15 cellular contexts compared by ENCODE assay signal in the genomic region with DNA sequence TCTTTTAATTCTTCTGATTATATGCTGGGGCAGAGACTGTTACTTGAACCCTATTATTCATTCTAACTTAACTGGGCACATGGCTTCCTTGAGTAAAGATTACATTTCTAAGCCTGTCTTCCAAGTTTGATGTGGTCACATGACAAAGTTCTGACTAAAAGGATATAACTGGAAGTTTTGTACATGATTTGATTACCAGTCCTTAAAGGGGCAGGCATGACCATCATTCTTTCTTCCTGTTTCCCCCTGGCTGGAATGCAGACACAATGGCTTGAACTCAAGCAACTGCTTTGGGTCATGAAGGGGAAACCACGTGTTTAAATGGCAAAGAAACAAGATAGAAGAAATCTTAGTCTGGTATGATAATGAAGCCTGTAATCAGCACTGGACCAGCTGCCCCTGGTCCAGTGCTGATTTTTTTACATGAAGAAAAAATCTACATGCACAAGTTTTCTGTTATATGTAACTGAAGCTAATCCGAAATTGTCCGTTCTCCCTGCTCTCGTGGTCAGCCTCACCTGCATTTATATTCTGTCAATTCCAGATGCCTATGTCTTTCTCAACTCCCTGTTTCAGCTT. TPM values are rescaled to one million over a fixed set of nuclear protein-coding genes. Genes with fewer than 3 reads are reported as not detected.
DNase-seq lines count a peak whose midpoint lies in the region; ATAC-seq and TF ChIP-seq lines count a peak whose summit lies in the region.
"Had no signal": no experiment of that assay in that cellular context is flagged by ENCODE, and none has a peak within 500 bp of the region (broad histone marks: within the 10 kb centered on the region; RNA-seq: fewer than 3 reads in every experiment).

No MANE protein-coding gene starts in this region.

- H3K27ac Mint-ChIP-seq in activated naive CD8-positive, alpha-beta T cell treated with anti-CD3 and anti-CD28 coated beads for 36 hours: no peak overlapping the region
- H3K27ac Mint-ChIP-seq in activated T-cell treated with anti-CD3 and anti-CD28 coated beads, Interleukin-2, amount 50 U/mL, for 72 hours: no peak overlapping the region

- H3K4me2 ChIP-seq in SK-N-SH: no peak overlapping the region
- no peak overlapping the region for H3K4me2 ChIP-seq in fibroblast of lung (ENCODE audit: extremely low read depth, insufficient read depth, low read length)

- WGBS in SK-N-SH (ENCODE audit: low lambda C conversion rate): 66% methylated on average over 4 of the region's 4 CpGs

- H3K27ac ChIP-seq in SK-N-SH (ENCODE audit: low read depth in 2 of 2, low read length in 1 of 2) (no peak overlapping the region), fibroblast of lung (ENCODE audit: insufficient read depth, low read length) (no peak overlapping the region)
- H3K27ac ChIP-seq: 22Rv1 had no signal

- DNase-seq in SK-N-SH (no peak), SK-MEL-5 (ENCODE audit: low read depth, low spot score) (peak; percentile 31), fibroblast of lung (ENCODE audit: low read depth in 2 of 2) (peak; percentile 15 to 44), GM10248 (ENCODE audit: extremely low spot score) (no peak), NCI-H446 treated with DMSO at 0.1 percent for 48 hours (lab: John Stamatoyannopoulos, UW) (no peak)
- DNase-seq in activated naive CD8-positive, alpha-beta T cell treated with anti-CD3 and anti-CD28 coated beads for 36 hours: no peak
- no peak for DNase-seq in activated T-cell treated with anti-CD3 and anti-CD28 coated beads, Interleukin-2, amount 50 U/mL, for 72 hours
- DNase-seq: C1 segment of cervical spinal cord, DMS53, KBM-7, NCI-H1048, NCI-H345, Right ventricle myocardium superior had no signal

- TF ChIP-seq CTCF in SK-N-SH (IDR thresholded peaks at IDR 0.05) (no peak), fibroblast of lung (conservative IDR thresholded peaks at IDR 0.05 in 1 of 2, IDR thresholded peaks at IDR 0.05 in 1 of 2; ENCODE audit: low read depth in 1 of 2, low read length in 2 of 2) (no peak), GM10248 (IDR thresholded peaks at IDR 0.05; ENCODE audit: control extremely low read depth, extremely low read depth, low read depth, missing control alignments) (no peak)

- H2AFZ ChIP-seq in SK-N-SH (ENCODE audit: low read depth) (no peak overlapping the region), fibroblast of lung (ENCODE audit: low read length) (no peak overlapping the region)

- H3K9ac ChIP-seq in SK-N-SH (no peak overlapping the region), fibroblast of lung (ENCODE audit: insufficient read depth, low read length) (no peak overlapping the region)

- H4K20me1 ChIP-seq in SK-N-SH (ENCODE audit: insufficient read depth) (no peaks in the 10 kb centered on the region), fibroblast of lung (ENCODE audit: control insufficient read depth, extremely low read depth, insufficient read depth, low read length) (no peaks in the 10 kb centered on the region)

- TF ChIP-seq RAD21 in SK-N-SH (IDR thresholded peaks at IDR 0.05; ENCODE audit: low read length): no peak

- H3K79me2 ChIP-seq in SK-N-SH (ENCODE audit: insufficient read depth) (no peaks in the 10 kb centered on the region), fibroblast of lung (ENCODE audit: control insufficient read depth, insufficient read depth, low read length) (no peaks in the 10 kb centered on the region)

- H3K36me3 ChIP-seq in SK-N-SH (replicated peaks in 1 of 2; ENCODE audit: control insufficient read depth in 1 of 2, insufficient read depth in 2 of 2, low read length in 1 of 2) (no peaks in the 10 kb centered on the region), fibroblast of lung (ENCODE audit: control insufficient read depth, insufficient read depth, low read length) (no peaks in the 10 kb centered on the region)

- in situ Hi-C loops in SK-MEL-5 (cut with HindIII; ENCODE audit: low pct_unique_long_range_greater_than_20kb, low sequenced_read_pairs): no loop called here

- no peak for ATAC-seq in SK-N-SH treated with all-trans-retinoic acid at 6 μM for 48 hours
- ATAC-seq in activated T-cell treated with anti-CD3 and anti-CD28 coated beads, Interleukin-2, amount 50 U/mL, for 72 hours (replicated peaks in 1 of 2): no peak

- H3K9me2 ChIP-seq in SK-N-SH: no peaks in the 10 kb centered on the region

- H3K4me1 ChIP-seq in SK-N-SH (ENCODE audit: control insufficient read depth in 1 of 2, insufficient read depth in 2 of 2, low read depth in 1 of 2, low read length in 1 of 2) (peaks cover 0 to 12% of the 10 kb centered on the region in 2 experiments; a peak in 1 of 4 replicates), fibroblast of lung (ENCODE audit: control insufficient read depth, extremely low read depth, insufficient read depth, low read length) (peaks cover 9% of the 10 kb centered on the region)

- H3K4me3 ChIP-seq in SK-N-SH (ENCODE audit: low read depth in 2 of 2, low read length in 1 of 2) (no peak overlapping the region), fibroblast of lung (replicated peaks in 1 of 4; ENCODE audit: control extremely low read depth in 1 of 4, insufficient read depth in 1 of 4, low read depth in 3 of 4, low read length in 4 of 4) (no peak overlapping the region)

- peaks cover 17% of the 10 kb centered on the region for H3K4me1 Mint-ChIP-seq in activated naive CD8-positive, alpha-beta T cell treated with anti-CD3 and anti-CD28 coated beads for 36 hours
- peaks cover 36% of the 10 kb centered on the region for H3K4me1 Mint-ChIP-seq in activated T-cell treated with anti-CD3 and anti-CD28 coated beads, Interleukin-2, amount 50 U/mL, for 72 hours (ENCODE audit: low read depth)

- H3K9me3 ChIP-seq in SK-N-SH (no peaks in the 10 kb centered on the region), fibroblast of lung (ENCODE audit: control insufficient read depth, insufficient read depth, low read depth, low read length) (no peaks in the 10 kb centered on the region)

- no peak overlapping the region for H3K4me3 Mint-ChIP-seq in activated naive CD8-positive, alpha-beta T cell treated with anti-CD3 and anti-CD28 coated beads for 36 hours
- no peak overlapping the region for H3K4me3 Mint-ChIP-seq in activated T-cell treated with anti-CD3 and anti-CD28 coated beads, Interleukin-2, amount 50 U/mL, for 72 hours

- no peaks in the 10 kb centered on the region for H3K36me3 Mint-ChIP-seq in activated naive CD8-positive, alpha-beta T cell treated with anti-CD3 and anti-CD28 coated beads for 36 hours
- H3K36me3 Mint-ChIP-seq in activated T-cell treated with anti-CD3 and anti-CD28 coated beads, Interleukin-2, amount 50 U/mL, for 72 hours (ENCODE audit: insufficient read depth in 2 of 2): no peaks in the 10 kb centered on the region

- H3K9me3 Mint-ChIP-seq in activated naive CD8-positive, alpha-beta T cell treated with anti-CD3 and anti-CD28 coated beads for 36 hours: no peaks in the 10 kb centered on the region
- H3K9me3 Mint-ChIP-seq in activated T-cell treated with anti-CD3 and anti-CD28 coated beads, Interleukin-2, amount 50 U/mL, for 72 hours: no peaks in the 10 kb centered on the region

- no peaks in the 10 kb centered on the region for H3K27me3 Mint-ChIP-seq in activated naive CD8-positive, alpha-beta T cell treated with anti-CD3 and anti-CD28 coated beads for 36 hours
- no peaks in the 10 kb centered on the region for H3K27me3 Mint-ChIP-seq in activated T-cell treated with anti-CD3 and anti-CD28 coated beads, Interleukin-2, amount 50 U/mL, for 72 hours (ENCODE audit: low read depth)

- H3K27me3 ChIP-seq in SK-N-SH (ENCODE audit: insufficient read depth) (no peaks in the 10 kb centered on the region; the same call in 1 of the 2 replicates), fibroblast of lung (ENCODE audit: control insufficient read depth, insufficient read depth, low read length) (no peaks in the 10 kb centered on the region)

- POLR2A ChIA-PET in SK-N-SH (lab: Yijun Ruan, JAX) (interaction anchor here (1.4 kb wide), 1 partner anchor 11 kb away, joined by 3 read pairs; no protein-coding TSS in a partner anchor), GM10248 (lab: Yijun Ruan, JAX) (no interaction called here)

- TF ChIP-seq EP300 in SK-N-SH (IDR thresholded peaks at IDR 0.05; ENCODE audit: borderline replicate concordance in 1 of 2, low read depth in 1 of 2, low read length in 1 of 2): no peak

- no peaks in the 10 kb centered on the region for H3F3A ChIP-seq in SK-N-SH (replicated peaks; ENCODE audit: insufficient read depth)

- CTCF ChIA-PET in SK-N-SH (lab: Yijun Ruan, JAX): no interaction called here
- CTCF ChIA-PET in GM10248 (lab: Yijun Ruan, JAX): no interaction called here

TF ChIP-seq in SK-N-SH, 30 proteins besides CTCF, POLR2A, EP300 and RAD21:
- no peak for TF ChIP-seq RFX5 (IDR thresholded peaks at IDR 0.05; ENCODE audit: low read length)
- TF ChIP-seq, protein P1, sequence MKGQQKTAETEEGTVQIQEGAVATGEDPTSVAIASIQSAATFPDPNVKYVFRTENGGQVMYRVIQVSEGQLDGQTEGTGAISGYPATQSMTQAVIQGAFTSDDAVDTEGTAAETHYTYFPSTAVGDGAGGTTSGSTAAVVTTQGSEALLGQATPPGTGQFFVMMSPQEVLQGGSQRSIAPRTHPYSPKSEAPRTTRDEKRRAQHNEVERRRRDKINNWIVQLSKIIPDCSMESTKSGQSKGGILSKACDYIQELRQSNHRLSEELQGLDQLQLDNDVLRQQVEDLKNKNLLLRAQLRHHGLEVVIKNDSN (IDR thresholded peaks at IDR 0.05; ENCODE audit: borderline replicate concordance, low read depth): 0 out of 2 replicates have a peak, but pooled peaks have one; percentile 10

TF ChIP-seq in SK-N-SH treated with all-trans-retinoic acid at 6 μM for 48 hours, 23 proteins besides CTCF, POLR2A, EP300 and RAD21 (continues in another document):
- TF ChIP-seq PPARA (CRISPR knock-in tag; IDR thresholded peaks at IDR 0.05; ENCODE audit: borderline replicate concordance) (no peak), ZNF70 (CRISPR knock-in tag; IDR thresholded peaks at IDR 0.05) (no peak), TOX (CRISPR knock-in tag; IDR thresholded peaks at IDR 0.05; ENCODE audit: borderline replicate concordance) (no peak), SNAI2 (CRISPR knock-in tag; IDR thresholded peaks at IDR 0.05) (no peak), ZFP30 (CRISPR knock-in tag; IDR thresholded peaks at IDR 0.05) (no peak), ARNTL (CRISPR knock-in tag; IDR thresholded peaks at IDR 0.05; ENCODE audit: borderline replicate concordance, low read depth) (no peak), ZNF565 (CRISPR knock-in tag; conservative IDR thresholded peaks at IDR 0.05; ENCODE audit: low read depth) (no peak)

RNA-seq across cellular contexts. Expression of a gene that starts 15.6 kb away (rescaled TPM):
- polyA plus RNA-seq in SK-N-SH (2012; rRNA removed): 4.5 and 5.8 TPM in 2 replicates
- 5.4 and 5.5 TPM in 2 replicates for polyA plus RNA-seq in SK-N-SH (2012; cell fraction: cytosol; rRNA removed)
- 3.0 and 4.1 TPM in 2 replicates for polyA plus RNA-seq in SK-N-SH (2012; cell fraction: nucleus; rRNA removed)
- 1.5 and 4.0 TPM in 2 replicates for total RNA-seq in SK-MEL-5 (2014; rRNA removed; shearing (Covaris generic))
- 4.0 and 4.9 TPM in 2 replicates for polyA plus RNA-seq in SK-MEL-5 (2015; cell fraction: cytosol; rRNA removed)
- not detected in 2 replicates for polyA plus RNA-seq in SK-MEL-5 (2015; cell fraction: nucleus; rRNA removed)
- total RNA-seq in fibroblast of lung: 2.6 and 3.3 TPM in 2 replicates
- 4.2 TPM in 2 replicates for polyA plus RNA-seq in fibroblast of lung
- polyA plus RNA-seq in fibroblast of lung (2012): 4.3 and 5.4 TPM in 2 replicates
- polyA minus RNA-seq in fibroblast of lung (ENCODE audit: low replicate concordance): 3.9 TPM in 1 of 2 replicates, not detected in the other
- 1 to 10 TPM; 6.2 to 6.9 TPM for total RNA-seq in activated naive CD8-positive, alpha-beta T cell treated with anti-CD3 and anti-CD28 coated beads for 36 hours
- 10 to 100 TPM; 10.1 to 14.4 TPM for total RNA-seq in activated T-cell treated with anti-CD3 and anti-CD28 coated beads, Interleukin-2, amount 50 U/mL, for 72 hours

Comparison
In these comparisons a context has a peak if more than half of its experiments do, and no peak if none do; other contexts are left out.
1. DNase-seq: peak in SK-MEL-5 (single experiment) and fibroblast of lung (2 of 2); none in SK-N-SH (single experiment), GM10248 (single experiment), activated naive CD8-positive, alpha-beta T cell treated with anti-CD3 and anti-CD28 coated beads for 36 hours (single experiment), activated T-cell treated with anti-CD3 and anti-CD28 coated beads, Interleukin-2, amount 50 U/mL, for 72 hours (0 of 2) and NCI-H446 treated with DMSO at 0.1 percent for 48 hours (single experiment).